Comparison of ENCODE assay signal across 8 cellular contexts in the genomic region with DNA sequence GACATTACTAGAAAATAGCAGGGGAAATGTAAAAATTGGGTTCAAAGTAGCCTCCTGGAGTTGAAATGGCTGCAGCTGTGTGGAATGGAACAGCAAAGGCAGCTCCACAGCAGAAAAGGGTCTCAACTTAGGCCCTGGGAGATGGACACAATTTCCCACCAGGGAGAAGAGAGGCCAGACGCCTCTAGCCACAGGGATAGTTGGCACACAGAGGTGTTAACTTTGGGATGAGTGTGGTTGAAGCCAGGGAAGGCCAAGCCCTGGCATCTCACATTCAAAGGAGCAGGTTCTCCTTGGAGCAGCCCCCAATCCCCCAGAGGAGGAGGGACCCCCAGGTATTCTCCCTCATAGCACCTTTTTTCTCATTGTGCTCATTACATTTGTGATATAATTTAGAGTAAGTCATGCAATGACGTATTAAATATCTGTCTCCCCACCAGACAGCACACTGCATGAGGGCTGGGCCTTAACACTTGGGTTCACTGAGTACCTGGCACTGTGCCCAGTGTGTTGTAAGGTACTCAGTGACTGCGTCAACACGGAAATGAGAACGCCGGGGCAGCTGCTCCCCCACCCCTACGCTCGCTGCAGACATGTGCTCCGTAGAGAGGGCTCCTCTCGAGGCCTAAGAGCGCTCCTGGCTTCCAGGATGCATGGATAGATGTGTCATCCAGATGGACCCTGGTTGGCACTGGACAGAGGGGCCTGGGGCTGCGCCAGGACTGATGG.
DNase-seq lines count a peak whose midpoint lies in the region; ATAC-seq and TF ChIP-seq lines count a peak whose summit lies in the region.

No MANE protein-coding gene starts in this region.

- in situ Hi-C loops in astrocyte of the cerebellum (cut with HindIII; ENCODE audit: low sequenced_read_pairs): no loop called here

- ATAC-seq in HG03457 (IDR thresholded peaks at IDR 0.05; ENCODE audit: unreplicated experiment) (no peak), HG03108 (IDR thresholded peaks at IDR 0.05; ENCODE audit: unreplicated experiment) (no peak), GM19463 (IDR thresholded peaks at IDR 0.05; ENCODE audit: unreplicated experiment) (no peak)

- H3K4me3 ChIP-seq in astrocyte of the cerebellum (ENCODE audit: low read depth, low read length): no peak overlapping the region

- DNase-seq in activated CD8-positive, alpha-beta memory T cell treated with anti-CD3 and anti-CD28 coated beads, Interleukin-2, amount 50 U/mL, for 48 hours: peak; percentile 38
- DNase-seq in activated CD8-positive, alpha-beta memory T cell treated with anti-CD3 and anti-CD28 coated beads for 24 hours: no peak
- peak; percentile 55 for DNase-seq in astrocyte of the cerebellum (ENCODE audit: low read depth)
- peak; percentile 96 for DNase-seq in kidney tubule cell (ENCODE audit: low spot score)
- DNase-seq in D341Med (ENCODE audit: low spot score): no peak

- no peak for TF ChIP-seq CTCF in astrocyte of the cerebellum (IDR thresholded peaks at IDR 0.05; ENCODE audit: low read depth, low read length, missing control alignments)

Comparison
In these comparisons a context has a peak if more than half of its experiments do, and no peak if none do; other contexts are left out.
1. DNase-seq: peak in activated CD8-positive, alpha-beta memory T cell treated with anti-CD3 and anti-CD28 coated beads, Interleukin-2, amount 50 U/mL, for 48 hours (single experiment), astrocyte of the cerebellum (single experiment) and kidney tubule cell (single experiment); none in activated CD8-positive, alpha-beta memory T cell treated with anti-CD3 and anti-CD28 coated beads for 24 hours (single experiment) and D341Med (single experiment).